15 cellular contexts compared by ENCODE assay signal in genomic region chr22:17436981-17437410, GRCh38.
DNase-seq lines count a peak whose midpoint lies in the region; ATAC-seq and TF ChIP-seq lines count a peak whose summit lies in the region.
"Had no signal": no experiment of that assay in that cellular context is flagged by ENCODE, and none has a peak within 500 bp of the region (broad histone marks: within the 10 kb centered on the region; RNA-seq: fewer than 3 reads in every experiment).

No MANE protein-coding gene starts in this region.

- H3K36me3 ChIP-seq in iPS-20b (ENCODE audit: insufficient read depth, low read depth, low read length) (no peaks in the 10 kb centered on the region), prostate gland (no peaks in the 10 kb centered on the region)

- H3K4me1 Mint-ChIP-seq in brain, result peaks cover 83% of the 10 kb centered on the region

- H3K9me3 ChIP-seq in iPS-20b (ENCODE audit: insufficient read depth, low read depth, low read length) (no peaks in the 10 kb centered on the region), prostate gland (no peaks in the 10 kb centered on the region)

- no peak for TF ChIP-seq POLR2A in prostate gland (IDR thresholded peaks at IDR 0.05)

- H3K4me3 Mint-ChIP-seq in brain, result peak overlapping the region; percentile 76 to 83 (median 81)
- H3K4me3 Mint-ChIP-seq: activated CD8-positive, alpha-beta T cell treated with anti-CD3 and anti-CD28 coated beads for 36 hours; memory B cell had no signal

- no peaks in the 10 kb centered on the region for H3K9me3 Mint-ChIP-seq in brain
- H3K9me3 Mint-ChIP-seq: activated CD8-positive, alpha-beta T cell treated with anti-CD3 and anti-CD28 coated beads for 36 hours; memory B cell had no signal

- WGBS in prostate gland, result 27% methylated on average over 8 of the region's 8 CpGs

- intact Hi-C loops in prostate gland (cut with DNase I), result no loop called here

- peak; percentile 23 for ATAC-seq in HG02642 (IDR thresholded peaks at IDR 0.05; ENCODE audit: poor library complexity, unreplicated experiment)
- ATAC-seq in GM19397 (IDR thresholded peaks at IDR 0.05; ENCODE audit: unreplicated experiment), result no peak
- ATAC-seq in GM21360 (IDR thresholded peaks at IDR 0.05; ENCODE audit: unreplicated experiment), result no peak
- ATAC-seq: activated CD8-positive, alpha-beta T cell treated with anti-CD3 and anti-CD28 coated beads for 36 hours; foreskin keratinocyte had no signal

- H3K9ac ChIP-seq in iPS-20b (ENCODE audit: low read depth, low read length), result peak overlapping the region; percentile 43; the same call in 1 of the 2 replicates

- H3K4me3 ChIP-seq in iPS-20b (ENCODE audit: low read length), result peak overlapping the region; percentile 48
- H3K4me3 ChIP-seq in prostate gland, result no peak overlapping the region

- DNase-seq in putamen (ENCODE audit: low spot score) (peak; percentile 92), NCI-H2171 (lab: John Stamatoyannopoulos, UW) (no peak), prostate gland (ENCODE audit: low spot score) (no peak)
- DNase-seq: activated CD8-positive, alpha-beta T cell treated with anti-CD3 and anti-CD28 coated beads for 36 hours; activated naive CD4-positive, alpha-beta T cell treated with Interleukin-2 at 50 U/mL for 16 hours; foreskin keratinocyte; IMR-90; NCI-H1694 treated with DMSO at 0.1 percent for 48 hours; small intestine had no signal

- no peaks in the 10 kb centered on the region for H3K27me3 Mint-ChIP-seq in brain

- H3K27me3 ChIP-seq in iPS-20b (ENCODE audit: insufficient read depth, low read length) (no peaks in the 10 kb centered on the region), prostate gland (replicated peaks; ENCODE audit: insufficient read depth) (no peaks in the 10 kb centered on the region)
- H3K27me3 ChIP-seq: foreskin keratinocyte had no signal

- H3K27ac ChIP-seq in iPS-20b (ENCODE audit: low read length) (peak overlapping the region; percentile 40), prostate gland (no peak overlapping the region)
- H3K27ac ChIP-seq: foreskin keratinocyte had no signal

- H3K4me1 ChIP-seq in iPS-20b (ENCODE audit: insufficient read depth, low read length) (peaks cover 74% of the 10 kb centered on the region), prostate gland (replicated peaks) (no peaks in the 10 kb centered on the region)
- H3K4me1 ChIP-seq: foreskin keratinocyte had no signal

- TF ChIP-seq CTCF in brain (conservative IDR thresholded peaks at IDR 0.05), result no peak
- no peak for TF ChIP-seq CTCF in prostate gland (IDR thresholded peaks at IDR 0.05)

- H3K36me3 Mint-ChIP-seq in brain, result no peaks in the 10 kb centered on the region
- H3K36me3 Mint-ChIP-seq: memory B cell had no signal

- peak overlapping the region; percentile 80 to 98 (median 95) for H3K27ac Mint-ChIP-seq in brain
- H3K27ac Mint-ChIP-seq: activated CD8-positive, alpha-beta T cell treated with anti-CD3 and anti-CD28 coated beads for 36 hours; memory B cell had no signal
